In genomic region chr6:120872262-120872578, GRCh38 we compare ENCODE assay signal across 21 cellular contexts.
"Had no signal": no experiment of that assay in that cellular context is flagged by ENCODE, and none has a peak within 500 bp of the region (broad histone marks: within the 10 kb centered on the region; RNA-seq: fewer than 3 reads in every experiment).

No MANE protein-coding gene starts in this region.

- H3K9ac ChIP-seq: neural progenitor cell had no signal

- H3K9me3 Mint-ChIP-seq: mesothelial cell of epicardium, nephron, neural progenitor cell had no signal

- H3K4me3 Mint-ChIP-seq: immature natural killer cell; mesothelial cell of epicardium; naive thymus-derived CD4-positive, alpha-beta T cell; nephron; neural progenitor cell; stimulated activated naive B cell treated with anti-CD40 and anti-IgM and Interleukin-4, amounts not matched to agents 10 μg/mL and 1 μg/mL and 100 μg/mL, for 72 hours; stimulated activated naive CD8-positive, alpha-beta T cell treated with anti-CD3 and anti-CD28 coated beads, Interleukin-15, Interleukin-2, amounts not matched to agents 100 ng/mL and 50 ng/mL, for 24 hours had no signal

- H3K27ac ChIP-seq: dorsolateral prefrontal cortex, neural progenitor cell, ovary, psoas muscle, sigmoid colon, spleen, transverse colon, vagina had no signal

- H3K36me3 ChIP-seq: neural progenitor cell, ovary, sigmoid colon, spleen, transverse colon, vagina had no signal

- H3K36me3 Mint-ChIP-seq: immature natural killer cell; mesothelial cell of epicardium; naive thymus-derived CD4-positive, alpha-beta T cell; neural progenitor cell; stimulated activated naive B cell treated with anti-CD40 and anti-IgM and Interleukin-4, amounts not matched to agents 10 μg/mL and 1 μg/mL and 100 μg/mL, for 72 hours had no signal

- H3K4me1 ChIP-seq: psoas muscle, sigmoid colon, transverse colon, vagina had no signal

- H3K9me3 ChIP-seq: ovary, psoas muscle, sigmoid colon, transverse colon, vagina had no signal

- H3K4me1 Mint-ChIP-seq: immature natural killer cell; mesothelial cell of epicardium; naive thymus-derived CD4-positive, alpha-beta T cell; nephron had no signal

- H3K27me3 ChIP-seq: dorsolateral prefrontal cortex, neural progenitor cell, ovary, sigmoid colon, spleen, transverse colon, vagina had no signal

- FAIRE-seq: colon, frontal cortex had no signal

- ATAC-seq: naive thymus-derived CD4-positive, alpha-beta T cell; psoas muscle; stimulated activated naive B cell treated with anti-CD40 and anti-IgM and Interleukin-4, amounts not matched to agents 10 μg/mL and 1 μg/mL and 100 μg/mL, for 72 hours had no signal

- DNase-seq: effector CD4-positive, alpha-beta T cell; hypothalamus; immature natural killer cell; mesenchymal stem cell; naive thymus-derived CD4-positive, alpha-beta T cell; nucleus accumbens; psoas muscle; sigmoid colon; stimulated activated CD4-positive, alpha-beta T cell treated with anti-CD3 and anti-CD28 coated beads, Interleukin-4, amount 100 ng/mL, for 4 hours; stimulated activated naive B cell treated with anti-CD40 and anti-IgM and Interleukin-4, amounts not matched to agents 10 μg/mL and 1 μg/mL and 100 μg/mL, for 72 hours; transverse colon had no signal

- H3K27ac Mint-ChIP-seq: immature natural killer cell; mesothelial cell of epicardium; naive thymus-derived CD4-positive, alpha-beta T cell; nephron; stimulated activated naive CD8-positive, alpha-beta T cell treated with anti-CD3 and anti-CD28 coated beads, Interleukin-15, Interleukin-2, amounts not matched to agents 100 ng/mL and 50 ng/mL, for 24 hours had no signal

- H3K4me3 ChIP-seq: dorsolateral prefrontal cortex, neural progenitor cell, ovary, psoas muscle, sigmoid colon, spleen, transverse colon, vagina had no signal
